13 cellular contexts compared by ENCODE assay signal in genomic region chr2:237720962-237721361, GRCh38.
DNase-seq lines count a peak whose midpoint lies in the region; ATAC-seq, FAIRE-seq and TF ChIP-seq lines count a peak whose summit lies in the region.
"Had no signal": no experiment of that assay in that cellular context is flagged by ENCODE, and none has a peak within 500 bp of the region (broad histone marks: within the 10 kb centered on the region; RNA-seq: fewer than 3 reads in every experiment).

No MANE protein-coding gene starts in this region.

- ATAC-seq in Right ventricle myocardium inferior (peak; percentile 30), body of pancreas (peak; percentile 34), HG02610 (IDR thresholded peaks at IDR 0.05; ENCODE audit: unreplicated experiment) (no peak)
- ATAC-seq: activated CD4-positive, alpha-beta T cell treated with anti-CD3 and anti-CD28 coated beads for 36 hours; GM12878 had no signal

- H2AFZ ChIP-seq in keratinocyte (ENCODE audit: control insufficient read depth, low read length) = no peak overlapping the region

- WGBS in body of pancreas, 2 donors = 48 to 54% methylated on average over 7 of the region's 7 CpGs

- TF ChIP-seq POLR2A in body of pancreas (IDR thresholded peaks at IDR 0.05) = no peak
- TF ChIP-seq POLR2A in uterus (IDR thresholded peaks at IDR 0.05) = no peak

- H3K9ac ChIP-seq in keratinocyte (ENCODE audit: control insufficient read depth, extremely low read depth, insufficient read depth, low read length) = no peak overlapping the region

- H4K20me1 ChIP-seq in keratinocyte (ENCODE audit: control insufficient read depth, extremely low read depth, insufficient read depth, low read length) = peaks cover 25% of the 10 kb centered on the region

- H3K4me1 ChIP-seq in right atrium auricular region (peaks cover 0 to 57% of the 10 kb centered on the region in 2 donors), body of pancreas (peaks cover 41% of the 10 kb centered on the region), keratinocyte (ENCODE audit: control insufficient read depth, extremely low read depth, insufficient read depth, low read length) (peaks cover 60% of the 10 kb centered on the region), uterus (peaks cover 0 to 10% of the 10 kb centered on the region in 2 donors)

- peak; percentile 75 for FAIRE-seq in keratinocyte (lab: Jason Lieb, UNC)
- FAIRE-seq: GM12878 had no signal

- peaks cover 85% of the 10 kb centered on the region for H3K79me2 ChIP-seq in keratinocyte (ENCODE audit: control insufficient read depth, insufficient read depth, low read length)

- peaks cover 10% of the 10 kb centered on the region for H3K9me1 ChIP-seq in keratinocyte (ENCODE audit: control insufficient read depth, extremely low read depth, insufficient read depth, low read length)

- H3K27me3 ChIP-seq in right atrium auricular region = no peaks in the 10 kb centered on the region
- H3K27me3 ChIP-seq in body of pancreas = no peaks in the 10 kb centered on the region
- no peaks in the 10 kb centered on the region for H3K27me3 ChIP-seq in keratinocyte (ENCODE audit: control insufficient read depth, extremely low read depth, insufficient read depth, low read length)
- H3K27me3 ChIP-seq in uterus = no peaks in the 10 kb centered on the region
- H3K27me3 ChIP-seq: thyroid gland had no signal

- dilution Hi-C loops in keratinocyte (cut with MboI; ENCODE audit: extremely low pct_ligation_motif_present, low sequenced_read_pairs) = no loop called here

- DNase-seq in Right ventricle myocardium inferior (ENCODE audit: missing footprints) = no peak
- DNase-seq in right atrium auricular region (ENCODE audit: low spot score) = no peak
- DNase-seq in body of pancreas = no peak
- DNase-seq in keratinocyte (ENCODE audit: low read depth, low spot score) = no peak
- DNase-seq in uterus = no peak
- DNase-seq in RKO (ENCODE audit: low spot score) = no peak
- DNase-seq in DMS153 (lab: John Stamatoyannopoulos, UW) = no peak
- DNase-seq: activated CD4-positive, alpha-beta T cell treated with anti-CD3 and anti-CD28 coated beads for 36 hours; activated gamma-delta T cell; naive B cell; thyroid gland had no signal

- H3K27ac ChIP-seq in right atrium auricular region (peak overlapping the region in 1 of 2 donors; percentile 59), body of pancreas (peak overlapping the region in 1 of 4 donors; percentile 13), keratinocyte (ENCODE audit: control insufficient read depth, insufficient read depth, low read length) (peak overlapping the region; percentile 39), uterus (peak overlapping the region; percentile 47 to 52)
- H3K27ac ChIP-seq: thyroid gland had no signal

- peak overlapping the region; percentile 6 for H3K4me2 ChIP-seq in keratinocyte (ENCODE audit: control insufficient read depth, extremely low read depth, insufficient read depth, low read depth, low read length)

- H3K4me3 ChIP-seq in right atrium auricular region = no peak overlapping the region
- H3K4me3 ChIP-seq in body of pancreas = no peak overlapping the region
- H3K4me3 ChIP-seq in keratinocyte (ENCODE audit: control insufficient read depth in 2 of 3, extremely low read depth in 1 of 3, insufficient read depth in 2 of 3, low read depth in 1 of 3, low read length in 3 of 3) = no peak overlapping the region
- no peak overlapping the region for H3K4me3 ChIP-seq in uterus
- H3K4me3 ChIP-seq: GM12878, thyroid gland had no signal

- intact Hi-C loops in Right ventricle myocardium inferior (cut with DNase I) (no loop called here), body of pancreas (cut with DNase I) (no loop called here), uterus (cut with DNase I; ENCODE audit: low total_unique reads) (no loop called here)

- no peaks in the 10 kb centered on the region for H3K9me3 ChIP-seq in right atrium auricular region
- no peaks in the 10 kb centered on the region for H3K9me3 ChIP-seq in body of pancreas
- no peaks in the 10 kb centered on the region for H3K9me3 ChIP-seq in keratinocyte (ENCODE audit: control insufficient read depth, low read depth, low read length)
- H3K9me3 ChIP-seq in uterus = no peaks in the 10 kb centered on the region
- H3K9me3 ChIP-seq: thyroid gland had no signal

- H3K36me3 ChIP-seq in right atrium auricular region (no peaks in the 10 kb centered on the region), body of pancreas (replicated peaks in 1 of 2; ENCODE audit: insufficient read depth in 1 of 2, low read depth in 2 of 2) (no peaks in the 10 kb centered on the region), keratinocyte (ENCODE audit: control insufficient read depth in 2 of 2, extremely low read depth in 1 of 2, insufficient read depth in 2 of 2, low read length in 2 of 2) (peaks cover 18 to 37% of the 10 kb centered on the region in 2 experiments), uterus (no peaks in the 10 kb centered on the region)
- H3K36me3 ChIP-seq: thyroid gland had no signal

- TF ChIP-seq CTCF in right atrium auricular region (IDR thresholded peaks at IDR 0.05) (no peak), body of pancreas (IDR thresholded peaks at IDR 0.05) (no peak), keratinocyte (optimal IDR thresholded peaks at IDR 0.05 in 1 of 3, IDR thresholded peaks at IDR 0.05 in 1 of 3, conservative IDR thresholded peaks at IDR 0.05 in 1 of 3; ENCODE audit: extremely low read depth in 1 of 3, insufficient read depth in 2 of 3, low read length in 3 of 3) (no peak), uterus (IDR thresholded peaks at IDR 0.05) (no peak)
